1 cellular context compared by ENCODE assay signal in genomic region chr11:14306481-14306880, GRCh38.
TF ChIP-seq lines count a peak whose summit lies in the region.

No MANE protein-coding gene starts in this region.

TF ChIP-seq in WTC11, 78 proteins besides CTCF, POLR2A, EP300 and RAD21 (continued from another document):
- TF ChIP-seq, protein P1, sequence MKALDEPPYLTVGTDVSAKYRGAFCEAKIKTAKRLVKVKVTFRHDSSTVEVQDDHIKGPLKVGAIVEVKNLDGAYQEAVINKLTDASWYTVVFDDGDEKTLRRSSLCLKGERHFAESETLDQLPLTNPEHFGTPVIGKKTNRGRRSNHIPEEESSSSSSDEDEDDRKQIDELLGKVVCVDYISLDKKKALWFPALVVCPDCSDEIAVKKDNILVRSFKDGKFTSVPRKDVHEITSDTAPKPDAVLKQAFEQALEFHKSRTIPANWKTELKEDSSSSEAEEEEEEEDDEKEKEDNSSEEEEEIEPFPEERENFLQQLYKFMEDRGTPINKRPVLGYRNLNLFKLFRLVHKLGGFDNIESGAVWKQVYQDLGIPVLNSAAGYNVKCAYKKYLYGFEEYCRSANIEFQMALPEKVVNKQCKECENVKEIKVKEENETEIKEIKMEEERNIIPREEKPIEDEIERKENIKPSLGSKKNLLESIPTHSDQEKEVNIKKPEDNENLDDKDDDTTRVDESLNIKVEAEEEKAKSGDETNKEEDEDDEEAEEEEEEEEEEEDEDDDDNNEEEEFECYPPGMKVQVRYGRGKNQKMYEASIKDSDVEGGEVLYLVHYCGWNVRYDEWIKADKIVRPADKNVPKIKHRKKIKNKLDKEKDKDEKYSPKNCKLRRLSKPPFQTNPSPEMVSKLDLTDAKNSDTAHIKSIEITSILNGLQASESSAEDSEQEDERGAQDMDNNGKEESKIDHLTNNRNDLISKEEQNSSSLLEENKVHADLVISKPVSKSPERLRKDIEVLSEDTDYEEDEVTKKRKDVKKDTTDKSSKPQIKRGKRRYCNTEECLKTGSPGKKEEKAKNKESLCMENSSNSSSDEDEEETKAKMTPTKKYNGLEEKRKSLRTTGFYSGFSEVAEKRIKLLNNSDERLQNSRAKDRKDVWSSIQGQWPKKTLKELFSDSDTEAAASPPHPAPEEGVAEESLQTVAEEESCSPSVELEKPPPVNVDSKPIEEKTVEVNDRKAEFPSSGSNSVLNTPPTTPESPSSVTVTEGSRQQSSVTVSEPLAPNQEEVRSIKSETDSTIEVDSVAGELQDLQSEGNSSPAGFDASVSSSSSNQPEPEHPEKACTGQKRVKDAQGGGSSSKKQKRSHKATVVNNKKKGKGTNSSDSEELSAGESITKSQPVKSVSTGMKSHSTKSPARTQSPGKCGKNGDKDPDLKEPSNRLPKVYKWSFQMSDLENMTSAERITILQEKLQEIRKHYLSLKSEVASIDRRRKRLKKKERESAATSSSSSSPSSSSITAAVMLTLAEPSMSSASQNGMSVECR (CRISPR knock-in tag; IDR thresholded peaks at IDR 0.05; ENCODE audit: borderline replicate concordance) = no peak
- TF ChIP-seq ATF6 (CRISPR knock-in tag; IDR thresholded peaks at IDR 0.05) (no peak), E2F5 (CRISPR knock-in tag; IDR thresholded peaks at IDR 0.05) (no peak), NR3C1 (CRISPR knock-in tag; conservative IDR thresholded peaks at IDR 0.05; ENCODE audit: low read depth) (no peak), NR2C2 (CRISPR knock-in tag; IDR thresholded peaks at IDR 0.05) (no peak), MYBL2 (CRISPR knock-in tag; IDR thresholded peaks at IDR 0.05) (no peak), ZNF219 (CRISPR knock-in tag; IDR thresholded peaks at IDR 0.05; ENCODE audit: borderline replicate concordance) (no peak), ZNF138 (CRISPR knock-in tag; conservative IDR thresholded peaks at IDR 0.05) (no peak)
- TF ChIP-seq, protein P2, sequence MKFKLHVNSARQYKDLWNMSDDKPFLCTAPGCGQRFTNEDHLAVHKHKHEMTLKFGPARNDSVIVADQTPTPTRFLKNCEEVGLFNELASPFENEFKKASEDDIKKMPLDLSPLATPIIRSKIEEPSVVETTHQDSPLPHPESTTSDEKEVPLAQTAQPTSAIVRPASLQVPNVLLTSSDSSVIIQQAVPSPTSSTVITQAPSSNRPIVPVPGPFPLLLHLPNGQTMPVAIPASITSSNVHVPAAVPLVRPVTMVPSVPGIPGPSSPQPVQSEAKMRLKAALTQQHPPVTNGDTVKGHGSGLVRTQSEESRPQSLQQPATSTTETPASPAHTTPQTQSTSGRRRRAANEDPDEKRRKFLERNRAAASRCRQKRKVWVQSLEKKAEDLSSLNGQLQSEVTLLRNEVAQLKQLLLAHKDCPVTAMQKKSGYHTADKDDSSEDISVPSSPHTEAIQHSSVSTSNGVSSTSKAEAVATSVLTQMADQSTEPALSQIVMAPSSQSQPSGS (CRISPR knock-in tag; IDR thresholded peaks at IDR 0.05; ENCODE audit: borderline replicate concordance, low read depth) = no peak
- TF ChIP-seq, protein P3, sequence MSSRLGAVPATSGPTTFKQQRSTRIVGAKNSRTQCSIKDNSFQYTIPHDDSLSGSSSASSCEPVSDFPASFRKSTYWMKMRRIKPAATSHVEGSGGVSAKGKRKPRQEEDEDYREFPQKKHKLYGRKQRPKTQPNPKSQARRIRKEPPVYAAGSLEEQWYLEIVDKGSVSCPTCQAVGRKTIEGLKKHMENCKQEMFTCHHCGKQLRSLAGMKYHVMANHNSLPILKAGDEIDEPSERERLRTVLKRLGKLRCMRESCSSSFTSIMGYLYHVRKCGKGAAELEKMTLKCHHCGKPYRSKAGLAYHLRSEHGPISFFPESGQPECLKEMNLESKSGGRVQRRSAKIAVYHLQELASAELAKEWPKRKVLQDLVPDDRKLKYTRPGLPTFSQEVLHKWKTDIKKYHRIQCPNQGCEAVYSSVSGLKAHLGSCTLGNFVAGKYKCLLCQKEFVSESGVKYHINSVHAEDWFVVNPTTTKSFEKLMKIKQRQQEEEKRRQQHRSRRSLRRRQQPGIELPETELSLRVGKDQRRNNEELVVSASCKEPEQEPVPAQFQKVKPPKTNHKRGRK (CRISPR knock-in tag; IDR thresholded peaks at IDR 0.05; ENCODE audit: borderline replicate concordance) = no peak
- TF ChIP-seq, protein P4, sequence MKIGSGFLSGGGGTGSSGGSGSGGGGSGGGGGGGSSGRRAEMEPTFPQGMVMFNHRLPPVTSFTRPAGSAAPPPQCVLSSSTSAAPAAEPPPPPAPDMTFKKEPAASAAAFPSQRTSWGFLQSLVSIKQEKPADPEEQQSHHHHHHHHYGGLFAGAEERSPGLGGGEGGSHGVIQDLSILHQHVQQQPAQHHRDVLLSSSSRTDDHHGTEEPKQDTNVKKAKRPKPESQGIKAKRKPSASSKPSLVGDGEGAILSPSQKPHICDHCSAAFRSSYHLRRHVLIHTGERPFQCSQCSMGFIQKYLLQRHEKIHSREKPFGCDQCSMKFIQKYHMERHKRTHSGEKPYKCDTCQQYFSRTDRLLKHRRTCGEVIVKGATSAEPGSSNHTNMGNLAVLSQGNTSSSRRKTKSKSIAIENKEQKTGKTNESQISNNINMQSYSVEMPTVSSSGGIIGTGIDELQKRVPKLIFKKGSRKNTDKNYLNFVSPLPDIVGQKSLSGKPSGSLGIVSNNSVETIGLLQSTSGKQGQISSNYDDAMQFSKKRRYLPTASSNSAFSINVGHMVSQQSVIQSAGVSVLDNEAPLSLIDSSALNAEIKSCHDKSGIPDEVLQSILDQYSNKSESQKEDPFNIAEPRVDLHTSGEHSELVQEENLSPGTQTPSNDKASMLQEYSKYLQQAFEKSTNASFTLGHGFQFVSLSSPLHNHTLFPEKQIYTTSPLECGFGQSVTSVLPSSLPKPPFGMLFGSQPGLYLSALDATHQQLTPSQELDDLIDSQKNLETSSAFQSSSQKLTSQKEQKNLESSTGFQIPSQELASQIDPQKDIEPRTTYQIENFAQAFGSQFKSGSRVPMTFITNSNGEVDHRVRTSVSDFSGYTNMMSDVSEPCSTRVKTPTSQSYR (CRISPR knock-in tag; IDR thresholded peaks at IDR 0.05) = no peak
TF ChIP-seq in WTC11: peak in this region for 0.
